ENCODE assay signal across 1 cellular context in the genomic region with DNA sequence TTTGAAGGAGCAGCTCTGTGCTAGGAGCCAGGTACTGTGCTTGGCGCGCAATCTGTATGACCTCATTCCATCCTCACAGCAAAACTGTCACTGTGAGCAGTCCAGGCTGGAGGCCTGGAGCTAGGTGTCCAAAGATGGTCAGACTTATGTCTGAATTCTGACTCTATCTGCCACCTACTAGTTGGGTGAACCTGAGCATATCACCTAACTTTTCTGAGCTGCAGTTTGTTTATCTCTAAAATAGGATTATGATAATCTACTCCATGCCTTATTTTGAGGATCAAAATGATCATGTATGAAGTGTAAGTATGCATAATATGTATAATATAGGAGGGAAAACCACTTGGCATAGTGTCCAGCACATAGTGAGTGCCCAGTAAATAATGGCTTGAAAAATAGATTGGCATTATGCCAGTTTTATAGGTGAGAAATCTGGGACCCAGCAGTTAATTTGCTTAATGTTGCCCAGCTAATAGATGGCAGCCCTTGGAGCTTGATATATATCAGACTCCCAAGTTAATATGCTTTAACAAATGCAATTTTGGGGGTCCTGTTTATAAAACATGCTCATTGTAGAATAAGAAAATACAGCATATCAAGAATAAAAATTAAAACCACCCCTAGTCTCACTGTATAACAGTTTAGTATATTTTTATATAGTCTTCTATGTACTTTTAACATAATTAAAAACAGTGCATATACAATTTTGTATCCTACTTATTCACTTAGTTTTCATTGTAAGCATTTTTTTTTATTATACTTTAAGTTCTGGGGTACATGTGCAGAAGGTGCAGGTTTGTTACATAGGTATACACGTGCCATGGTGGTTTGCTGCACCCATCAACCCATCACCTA.
TF ChIP-seq lines count a peak whose summit lies in the region.

No MANE protein-coding gene starts in this region.

TF ChIP-seq in HepG2, 621 proteins besides CTCF, POLR2A, EP300 and RAD21 (continued from another document and continues in another):
- TF ChIP-seq, protein P1, sequence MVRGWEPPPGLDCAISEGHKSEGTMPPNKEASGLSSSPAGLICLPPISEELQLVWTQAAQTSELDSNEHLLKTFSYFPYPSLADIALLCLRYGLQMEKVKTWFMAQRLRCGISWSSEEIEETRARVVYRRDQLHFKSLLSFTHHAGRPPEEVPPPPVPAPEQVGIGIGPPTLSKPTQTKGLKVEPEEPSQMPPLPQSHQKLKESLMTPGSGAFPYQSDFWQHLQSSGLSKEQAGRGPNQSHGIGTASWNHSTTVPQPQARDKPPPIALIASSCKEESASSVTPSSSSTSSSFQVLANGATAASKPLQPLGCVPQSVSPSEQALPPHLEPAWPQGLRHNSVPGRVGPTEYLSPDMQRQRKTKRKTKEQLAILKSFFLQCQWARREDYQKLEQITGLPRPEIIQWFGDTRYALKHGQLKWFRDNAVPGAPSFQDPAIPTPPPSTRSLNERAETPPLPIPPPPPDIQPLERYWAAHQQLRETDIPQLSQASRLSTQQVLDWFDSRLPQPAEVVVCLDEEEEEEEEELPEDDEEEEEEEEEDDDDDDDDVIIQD (CRISPR knock-in tag; IDR thresholded peaks at IDR 0.05; ENCODE audit: low read depth), result no peak; the same call in 1 of the 2 replicates
- no peak for TF ChIP-seq NFE2L1 (CRISPR knock-in tag; IDR thresholded peaks at IDR 0.05; ENCODE audit: borderline replicate concordance)
- 0 out of 2 replicates have a peak, but pooled peaks have one; percentile 12 for TF ChIP-seq KDM3A (CRISPR knock-in tag; IDR thresholded peaks at IDR 0.05; ENCODE audit: low read depth)
- TF ChIP-seq, protein P2, sequence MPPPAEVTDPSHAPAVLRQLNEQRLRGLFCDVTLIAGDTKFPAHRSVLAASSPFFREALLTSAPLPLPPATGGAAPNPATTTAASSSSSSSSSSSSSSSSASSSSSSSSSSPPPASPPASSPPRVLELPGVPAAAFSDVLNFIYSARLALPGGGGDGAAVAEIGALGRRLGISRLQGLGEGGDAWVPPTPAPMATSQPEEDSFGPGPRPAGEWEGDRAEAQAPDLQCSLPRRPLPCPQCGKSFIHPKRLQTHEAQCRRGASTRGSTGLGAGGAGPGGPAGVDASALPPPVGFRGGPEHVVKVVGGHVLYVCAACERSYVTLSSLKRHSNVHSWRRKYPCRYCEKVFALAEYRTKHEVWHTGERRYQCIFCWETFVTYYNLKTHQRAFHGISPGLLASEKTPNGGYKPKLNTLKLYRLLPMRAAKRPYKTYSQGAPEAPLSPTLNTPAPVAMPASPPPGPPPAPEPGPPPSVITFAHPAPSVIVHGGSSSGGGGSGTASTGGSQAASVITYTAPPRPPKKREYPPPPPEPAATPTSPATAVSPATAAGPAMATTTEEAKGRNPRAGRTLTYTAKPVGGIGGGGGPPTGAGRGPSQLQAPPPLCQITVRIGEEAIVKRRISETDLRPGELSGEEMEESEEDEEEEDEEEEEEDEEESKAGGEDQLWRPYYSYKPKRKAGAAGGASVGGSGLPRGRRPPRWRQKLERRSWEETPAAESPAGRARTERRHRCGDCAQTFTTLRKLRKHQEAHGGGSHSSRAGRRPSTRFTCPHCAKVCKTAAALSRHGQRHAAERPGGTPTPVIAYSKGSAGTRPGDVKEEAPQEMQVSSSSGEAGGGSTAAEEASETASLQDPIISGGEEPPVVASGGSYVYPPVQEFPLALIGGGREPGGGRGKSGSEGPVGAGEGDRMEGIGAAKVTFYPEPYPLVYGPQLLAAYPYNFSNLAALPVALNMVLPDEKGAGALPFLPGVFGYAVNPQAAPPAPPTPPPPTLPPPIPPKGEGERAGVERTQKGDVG (CRISPR knock-in tag; IDR thresholded peaks at IDR 0.05; ENCODE audit: borderline replicate concordance), result no peak
- no peak for TF ChIP-seq ZNF264 (CRISPR knock-in tag; IDR thresholded peaks at IDR 0.05)
- TF ChIP-seq PCBP2 (optimal IDR thresholded peaks at IDR 0.05; ENCODE audit: low read depth, low read length, poor library complexity, severe bottlenecking), result peak; percentile 16
- TF ChIP-seq ATM (IDR thresholded peaks at IDR 0.05; ENCODE audit: borderline replicate concordance), result no peak
- no peak; the same call in 1 of the 2 replicates for TF ChIP-seq TEAD2 (CRISPR knock-in tag; IDR thresholded peaks at IDR 0.05)
- TF ChIP-seq TBX2 (CRISPR knock-in tag; IDR thresholded peaks at IDR 0.05; ENCODE audit: borderline replicate concordance), result no peak; the same call in 1 of the 2 replicates
- no peak for TF ChIP-seq FOXM1 (CRISPR knock-in tag; IDR thresholded peaks at IDR 0.05)
- TF ChIP-seq, protein P3, sequence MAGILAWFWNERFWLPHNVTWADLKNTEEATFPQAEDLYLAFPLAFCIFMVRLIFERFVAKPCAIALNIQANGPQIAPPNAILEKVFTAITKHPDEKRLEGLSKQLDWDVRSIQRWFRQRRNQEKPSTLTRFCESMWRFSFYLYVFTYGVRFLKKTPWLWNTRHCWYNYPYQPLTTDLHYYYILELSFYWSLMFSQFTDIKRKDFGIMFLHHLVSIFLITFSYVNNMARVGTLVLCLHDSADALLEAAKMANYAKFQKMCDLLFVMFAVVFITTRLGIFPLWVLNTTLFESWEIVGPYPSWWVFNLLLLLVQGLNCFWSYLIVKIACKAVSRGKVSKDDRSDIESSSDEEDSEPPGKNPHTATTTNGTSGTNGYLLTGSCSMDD (CRISPR knock-in tag; IDR thresholded peaks at IDR 0.05), result no peak
- TF ChIP-seq ETV5 (CRISPR knock-in tag; IDR thresholded peaks at IDR 0.05; ENCODE audit: borderline replicate concordance), result no peak
- TF ChIP-seq NFIC (IDR thresholded peaks at IDR 0.05; ENCODE audit: low read length), result peak; percentile 79
- TF ChIP-seq, protein P4, sequence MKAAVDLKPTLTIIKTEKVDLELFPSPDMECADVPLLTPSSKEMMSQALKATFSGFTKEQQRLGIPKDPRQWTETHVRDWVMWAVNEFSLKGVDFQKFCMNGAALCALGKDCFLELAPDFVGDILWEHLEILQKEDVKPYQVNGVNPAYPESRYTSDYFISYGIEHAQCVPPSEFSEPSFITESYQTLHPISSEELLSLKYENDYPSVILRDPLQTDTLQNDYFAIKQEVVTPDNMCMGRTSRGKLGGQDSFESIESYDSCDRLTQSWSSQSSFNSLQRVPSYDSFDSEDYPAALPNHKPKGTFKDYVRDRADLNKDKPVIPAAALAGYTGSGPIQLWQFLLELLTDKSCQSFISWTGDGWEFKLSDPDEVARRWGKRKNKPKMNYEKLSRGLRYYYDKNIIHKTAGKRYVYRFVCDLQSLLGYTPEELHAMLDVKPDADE (CRISPR knock-in tag; IDR thresholded peaks at IDR 0.05), result no peak
- TF ChIP-seq MYNN (CRISPR knock-in tag; IDR thresholded peaks at IDR 0.05; ENCODE audit: low read depth), result no peak
- no peak for TF ChIP-seq MAFF (IDR thresholded peaks at IDR 0.05; ENCODE audit: low read depth, low read length)
- no peak for TF ChIP-seq SRSF9 (IDR thresholded peaks at IDR 0.05; ENCODE audit: borderline replicate concordance, insufficient read depth, low read depth, low read length, poor library complexity, severe bottlenecking)
- TF ChIP-seq, protein P5, sequence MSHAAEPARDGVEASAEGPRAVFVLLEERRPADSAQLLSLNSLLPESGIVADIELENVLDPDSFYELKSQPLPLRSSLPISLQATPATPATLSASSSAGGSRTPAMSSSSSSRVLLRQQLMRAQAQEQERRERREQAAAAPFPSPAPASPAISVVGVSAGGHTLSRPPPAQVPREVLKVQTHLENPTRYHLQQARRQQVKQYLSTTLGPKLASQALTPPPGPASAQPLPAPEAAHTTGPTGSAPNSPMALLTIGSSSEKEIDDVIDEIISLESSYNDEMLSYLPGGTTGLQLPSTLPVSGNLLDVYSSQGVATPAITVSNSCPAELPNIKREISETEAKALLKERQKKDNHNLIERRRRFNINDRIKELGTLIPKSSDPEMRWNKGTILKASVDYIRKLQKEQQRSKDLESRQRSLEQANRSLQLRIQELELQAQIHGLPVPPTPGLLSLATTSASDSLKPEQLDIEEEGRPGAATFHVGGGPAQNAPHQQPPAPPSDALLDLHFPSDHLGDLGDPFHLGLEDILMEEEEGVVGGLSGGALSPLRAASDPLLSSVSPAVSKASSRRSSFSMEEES (CRISPR knock-in tag; IDR thresholded peaks at IDR 0.05), result no peak
- TF ChIP-seq, protein P6, sequence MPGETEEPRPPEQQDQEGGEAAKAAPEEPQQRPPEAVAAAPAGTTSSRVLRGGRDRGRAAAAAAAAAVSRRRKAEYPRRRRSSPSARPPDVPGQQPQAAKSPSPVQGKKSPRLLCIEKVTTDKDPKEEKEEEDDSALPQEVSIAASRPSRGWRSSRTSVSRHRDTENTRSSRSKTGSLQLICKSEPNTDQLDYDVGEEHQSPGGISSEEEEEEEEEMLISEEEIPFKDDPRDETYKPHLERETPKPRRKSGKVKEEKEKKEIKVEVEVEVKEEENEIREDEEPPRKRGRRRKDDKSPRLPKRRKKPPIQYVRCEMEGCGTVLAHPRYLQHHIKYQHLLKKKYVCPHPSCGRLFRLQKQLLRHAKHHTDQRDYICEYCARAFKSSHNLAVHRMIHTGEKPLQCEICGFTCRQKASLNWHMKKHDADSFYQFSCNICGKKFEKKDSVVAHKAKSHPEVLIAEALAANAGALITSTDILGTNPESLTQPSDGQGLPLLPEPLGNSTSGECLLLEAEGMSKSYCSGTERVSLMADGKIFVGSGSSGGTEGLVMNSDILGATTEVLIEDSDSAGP (CRISPR knock-in tag; IDR thresholded peaks at IDR 0.05; ENCODE audit: borderline replicate concordance), result no peak
- TF ChIP-seq, protein P7, sequence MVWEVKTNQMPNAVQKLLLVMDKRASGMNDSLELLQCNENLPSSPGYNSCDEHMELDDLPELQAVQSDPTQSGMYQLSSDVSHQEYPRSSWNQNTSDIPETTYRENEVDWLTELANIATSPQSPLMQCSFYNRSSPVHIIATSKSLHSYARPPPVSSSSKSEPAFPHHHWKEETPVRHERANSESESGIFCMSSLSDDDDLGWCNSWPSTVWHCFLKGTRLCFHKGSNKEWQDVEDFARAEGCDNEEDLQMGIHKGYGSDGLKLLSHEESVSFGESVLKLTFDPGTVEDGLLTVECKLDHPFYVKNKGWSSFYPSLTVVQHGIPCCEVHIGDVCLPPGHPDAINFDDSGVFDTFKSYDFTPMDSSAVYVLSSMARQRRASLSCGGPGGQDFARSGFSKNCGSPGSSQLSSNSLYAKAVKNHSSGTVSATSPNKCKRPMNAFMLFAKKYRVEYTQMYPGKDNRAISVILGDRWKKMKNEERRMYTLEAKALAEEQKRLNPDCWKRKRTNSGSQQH (CRISPR knock-in tag; IDR thresholded peaks at IDR 0.05; ENCODE audit: low read depth), result no peak
- no peak for TF ChIP-seq ZNF678 (CRISPR knock-in tag; IDR thresholded peaks at IDR 0.05)
- no peak for TF ChIP-seq MTA1 (CRISPR knock-in tag; IDR thresholded peaks at IDR 0.05; ENCODE audit: borderline replicate concordance)
- TF ChIP-seq ZBTB1 (CRISPR knock-in tag; IDR thresholded peaks at IDR 0.05; ENCODE audit: borderline replicate concordance), result no peak
- TF ChIP-seq KDM5A (IDR thresholded peaks at IDR 0.05; ENCODE audit: borderline replicate concordance, low read length), result no peak
- TF ChIP-seq, protein P8, sequence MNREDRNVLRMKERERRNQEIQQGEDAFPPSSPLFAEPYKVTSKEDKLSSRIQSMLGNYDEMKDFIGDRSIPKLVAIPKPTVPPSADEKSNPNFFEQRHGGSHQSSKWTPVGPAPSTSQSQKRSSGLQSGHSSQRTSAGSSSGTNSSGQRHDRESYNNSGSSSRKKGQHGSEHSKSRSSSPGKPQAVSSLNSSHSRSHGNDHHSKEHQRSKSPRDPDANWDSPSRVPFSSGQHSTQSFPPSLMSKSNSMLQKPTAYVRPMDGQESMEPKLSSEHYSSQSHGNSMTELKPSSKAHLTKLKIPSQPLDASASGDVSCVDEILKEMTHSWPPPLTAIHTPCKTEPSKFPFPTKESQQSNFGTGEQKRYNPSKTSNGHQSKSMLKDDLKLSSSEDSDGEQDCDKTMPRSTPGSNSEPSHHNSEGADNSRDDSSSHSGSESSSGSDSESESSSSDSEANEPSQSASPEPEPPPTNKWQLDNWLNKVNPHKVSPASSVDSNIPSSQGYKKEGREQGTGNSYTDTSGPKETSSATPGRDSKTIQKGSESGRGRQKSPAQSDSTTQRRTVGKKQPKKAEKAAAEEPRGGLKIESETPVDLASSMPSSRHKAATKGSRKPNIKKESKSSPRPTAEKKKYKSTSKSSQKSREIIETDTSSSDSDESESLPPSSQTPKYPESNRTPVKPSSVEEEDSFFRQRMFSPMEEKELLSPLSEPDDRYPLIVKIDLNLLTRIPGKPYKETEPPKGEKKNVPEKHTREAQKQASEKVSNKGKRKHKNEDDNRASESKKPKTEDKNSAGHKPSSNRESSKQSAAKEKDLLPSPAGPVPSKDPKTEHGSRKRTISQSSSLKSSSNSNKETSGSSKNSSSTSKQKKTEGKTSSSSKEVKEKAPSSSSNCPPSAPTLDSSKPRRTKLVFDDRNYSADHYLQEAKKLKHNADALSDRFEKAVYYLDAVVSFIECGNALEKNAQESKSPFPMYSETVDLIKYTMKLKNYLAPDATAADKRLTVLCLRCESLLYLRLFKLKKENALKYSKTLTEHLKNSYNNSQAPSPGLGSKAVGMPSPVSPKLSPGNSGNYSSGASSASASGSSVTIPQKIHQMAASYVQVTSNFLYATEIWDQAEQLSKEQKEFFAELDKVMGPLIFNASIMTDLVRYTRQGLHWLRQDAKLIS (CRISPR knock-in tag; IDR thresholded peaks at IDR 0.05), result 0 out of 2 replicates have a peak, but pooled peaks have one; percentile 51
- TF ChIP-seq, protein P9, sequence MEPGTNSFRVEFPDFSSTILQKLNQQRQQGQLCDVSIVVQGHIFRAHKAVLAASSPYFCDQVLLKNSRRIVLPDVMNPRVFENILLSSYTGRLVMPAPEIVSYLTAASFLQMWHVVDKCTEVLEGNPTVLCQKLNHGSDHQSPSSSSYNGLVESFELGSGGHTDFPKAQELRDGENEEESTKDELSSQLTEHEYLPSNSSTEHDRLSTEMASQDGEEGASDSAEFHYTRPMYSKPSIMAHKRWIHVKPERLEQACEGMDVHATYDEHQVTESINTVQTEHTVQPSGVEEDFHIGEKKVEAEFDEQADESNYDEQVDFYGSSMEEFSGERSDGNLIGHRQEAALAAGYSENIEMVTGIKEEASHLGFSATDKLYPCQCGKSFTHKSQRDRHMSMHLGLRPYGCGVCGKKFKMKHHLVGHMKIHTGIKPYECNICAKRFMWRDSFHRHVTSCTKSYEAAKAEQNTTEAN (CRISPR knock-in tag; conservative IDR thresholded peaks at IDR 0.05), result no peak
- TF ChIP-seq SRSF1 (optimal IDR thresholded peaks at IDR 0.05; ENCODE audit: low read depth, low read length), result no peak
- TF ChIP-seq, protein P10, sequence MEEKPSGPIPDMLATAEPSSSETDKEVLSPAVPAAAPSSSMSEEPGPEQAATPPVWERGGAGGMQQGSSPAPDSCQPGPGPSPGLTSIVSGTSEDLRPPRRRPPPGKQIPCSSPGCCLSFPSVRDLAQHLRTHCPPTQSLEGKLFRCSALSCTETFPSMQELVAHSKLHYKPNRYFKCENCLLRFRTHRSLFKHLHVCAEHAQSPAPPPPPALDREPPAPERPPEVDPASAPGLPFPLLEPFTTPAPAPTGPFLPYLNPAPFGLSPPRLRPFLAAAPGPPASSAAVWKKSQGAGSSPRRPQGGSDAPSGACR (CRISPR knock-in tag; IDR thresholded peaks at IDR 0.05), result no peak
